Comparison of ENCODE assay signal across 12 cellular contexts in genomic region chr18:48944634-48945033, GRCh38. TPM values are rescaled to one million over a fixed set of nuclear protein-coding genes. Genes with fewer than 3 reads are reported as not detected.
DNase-seq lines count a peak whose midpoint lies in the region; ATAC-seq and TF ChIP-seq lines count a peak whose summit lies in the region.
"Had no signal": no experiment of that assay in that cellular context is flagged by ENCODE, and none has a peak within 500 bp of the region (broad histone marks: within the 10 kb centered on the region; RNA-seq: fewer than 3 reads in every experiment).

No MANE protein-coding gene starts in this region.

- TF ChIP-seq CTCF in dorsolateral prefrontal cortex (IDR thresholded peaks at IDR 0.05 in 54 of 56, conservative IDR thresholded peaks at IDR 0.05 in 2 of 56; ENCODE audit: low read depth in 1 of 56, partially characterized antibody in 56 of 56) (no peak), nephron progenitor cell (IDR thresholded peaks at IDR 0.05) (no peak)

- peaks cover 9% of the 10 kb centered on the region for H3K36me3 ChIP-seq in CD4-positive, CD25-positive, alpha-beta regulatory T cell (ENCODE audit: control insufficient read depth, insufficient read depth, low read length)

- H3K9me3 Mint-ChIP-seq in CD4-positive, CD25-positive, alpha-beta regulatory T cell, result peaks cover 0 to 2% (median 0%) of the 10 kb centered on the region in 7 donors
- H3K9me3 Mint-ChIP-seq in IgD-negative memory B cell, result no peaks in the 10 kb centered on the region
- no peaks in the 10 kb centered on the region for H3K9me3 Mint-ChIP-seq in nephron progenitor cell
- H3K9me3 Mint-ChIP-seq: naive B cell had no signal

- H3K27ac Mint-ChIP-seq in CD4-positive, CD25-positive, alpha-beta regulatory T cell, result peak overlapping the region; percentile 6 to 86 (median 64)
- peak overlapping the region in 2 of 3 donors; percentile 8 to 71 for H3K27ac Mint-ChIP-seq in IgD-negative memory B cell
- no peak overlapping the region for H3K27ac Mint-ChIP-seq in nephron progenitor cell

- H3K27ac ChIP-seq in CD4-positive, CD25-positive, alpha-beta regulatory T cell (ENCODE audit: insufficient read depth, low read length, poor library complexity, severe bottlenecking), result no peak overlapping the region
- H3K27ac ChIP-seq in dorsolateral prefrontal cortex, result peak overlapping the region in 34 of 59 donors; percentile 5 to 100 (median 52)

- no peak for ATAC-seq in CD4-positive, CD25-positive, alpha-beta regulatory T cell (ENCODE audit: low read depth in 2 of 2)

- peaks cover 98% of the 10 kb centered on the region for H3K4me1 ChIP-seq in CD4-positive, CD25-positive, alpha-beta regulatory T cell (ENCODE audit: control insufficient read depth, insufficient read depth, low read length, poor library complexity, severe bottlenecking)

- peaks cover 6% of the 10 kb centered on the region for H3K27me3 Mint-ChIP-seq in CD4-positive, CD25-positive, alpha-beta regulatory T cell
- H3K27me3 Mint-ChIP-seq in IgD-negative memory B cell (peaks cover 2% of the 10 kb centered on the region), nephron progenitor cell (ENCODE audit: low read depth, poor library complexity) (no peaks in the 10 kb centered on the region)
- H3K27me3 Mint-ChIP-seq: naive B cell had no signal

- DNase-seq in CD4-positive, CD25-positive, alpha-beta regulatory T cell, result no peak
- DNase-seq in dorsolateral prefrontal cortex (no peak), nephron progenitor cell (no peak), GM19240 (ENCODE audit: insufficient read length, low spot score) (no peak), iPS-NIHi11 (ENCODE audit: low spot score) (no peak), amygdala (lab: John Stamatoyannopoulos, UW) (no peak), DMS 273 treated with DMSO at 0.1 percent for 48 hours (lab: John Stamatoyannopoulos, UW) (no peak)
- DNase-seq: activated CD8-positive, alpha-beta memory T cell treated with anti-CD3 and anti-CD28 coated beads, Interleukin-2, amount 50 U/mL, for 48 hours; naive B cell; NCI-H1092; SHP77 treated with DMSO at 0.1 percent for 48 hours had no signal

- peak overlapping the region; percentile 51 for H3K4me3 ChIP-seq in CD4-positive, CD25-positive, alpha-beta regulatory T cell (ENCODE audit: low read depth, low read length)
- H3K4me3 ChIP-seq in dorsolateral prefrontal cortex, result peak overlapping the region in 31 of 59 donors; percentile 3 to 94 (median 76)

- intact Hi-C loops in dorsolateral prefrontal cortex (cut with DNase I), result loop anchor here (5.0 to 10.0 kb wide), 3 partner anchors 82 to 470 kb away; no protein-coding TSS in a partner anchor

- H3K4me3 Mint-ChIP-seq in CD4-positive, CD25-positive, alpha-beta regulatory T cell, result peak overlapping the region; percentile 57 to 92 (median 67)
- H3K4me3 Mint-ChIP-seq in IgD-negative memory B cell (peak overlapping the region in 1 of 4 donors; percentile 22), nephron progenitor cell (peak overlapping the region; percentile 63)

- peaks cover 33 to 93% (median 75%) of the 10 kb centered on the region in 4 donors for H3K4me1 Mint-ChIP-seq in CD4-positive, CD25-positive, alpha-beta regulatory T cell
- H3K4me1 Mint-ChIP-seq in IgD-negative memory B cell (peaks cover 48 to 53% (median 52%) of the 10 kb centered on the region in 3 donors), nephron progenitor cell (peaks cover 87% of the 10 kb centered on the region)

- no peaks in the 10 kb centered on the region for H3K9me3 ChIP-seq in CD4-positive, CD25-positive, alpha-beta regulatory T cell (ENCODE audit: control insufficient read depth in 2 of 2, low read length in 2 of 2)

- H3K36me3 Mint-ChIP-seq in CD4-positive, CD25-positive, alpha-beta regulatory T cell, result peaks cover 19% of the 10 kb centered on the region
- H3K36me3 Mint-ChIP-seq in IgD-negative memory B cell (no peaks in the 10 kb centered on the region), nephron progenitor cell (ENCODE audit: low read depth) (peaks cover 25% of the 10 kb centered on the region)
- H3K36me3 Mint-ChIP-seq: naive B cell had no signal

- H3K27me3 ChIP-seq in CD4-positive, CD25-positive, alpha-beta regulatory T cell (ENCODE audit: control insufficient read depth, insufficient read depth, low read length), result no peaks in the 10 kb centered on the region
- no peaks in the 10 kb centered on the region for H3K27me3 ChIP-seq in dorsolateral prefrontal cortex

RNA-seq across cellular contexts. Expression of gene SMAD7, which starts 6.1 kb away (rescaled TPM):
- 64.0 TPM for total RNA-seq in CD4-positive, CD25-positive, alpha-beta regulatory T cell
- polyA plus RNA-seq in CD4-positive, CD25-positive, alpha-beta regulatory T cell, result 1 to 10 TPM; 1.7 to 7.2 (median 6.3) TPM
- 0.48 TPM for polyA plus RNA-seq in IgD-negative memory B cell
- 10 to 100 TPM; 14.2 to 34.2 (median 23.6) TPM for total RNA-seq in dorsolateral prefrontal cortex
